25 cellular contexts compared by ENCODE assay signal in genomic region chr1:88982055-88982454, GRCh38. TPM values are rescaled to one million over a fixed set of nuclear protein-coding genes. Genes with fewer than 3 reads are reported as not detected.
DNase-seq lines count a peak whose midpoint lies in the region; ATAC-seq and TF ChIP-seq lines count a peak whose summit lies in the region.
"Had no signal": no experiment of that assay in that cellular context is flagged by ENCODE, and none has a peak within 500 bp of the region (broad histone marks: within the 10 kb centered on the region; RNA-seq: fewer than 3 reads in every experiment).

No MANE protein-coding gene starts in this region.

- H3K27ac Mint-ChIP-seq in activated CD4-positive, alpha-beta T cell treated with anti-CD3 and anti-CD28 coated beads for 36 hours: peak overlapping the region; percentile 93
- H3K27ac Mint-ChIP-seq in activated naive CD8-positive, alpha-beta T cell treated with anti-CD3 and anti-CD28 coated beads for 36 hours: peak overlapping the region; percentile 90
- H3K27ac Mint-ChIP-seq in stimulated activated naive B cell treated with anti-CD40 and anti-IgM and Interleukin-4, amounts not matched to agents 10 μg/mL and 1 μg/mL and 100 μg/mL, for 72 hours: no peak overlapping the region
- H3K27ac Mint-ChIP-seq: nephron, progenitor cell of endocrine pancreas had no signal

- no peak for TF ChIP-seq CTCF in IMR-90 (conservative IDR thresholded peaks at IDR 0.05; ENCODE audit: low read depth, low read length)
- no peak for TF ChIP-seq CTCF in BE2C (IDR thresholded peaks at IDR 0.05; ENCODE audit: low read depth, low read length)

- H3K9ac ChIP-seq in IMR-90 (ENCODE audit: low read depth, low read length): no peak overlapping the region
- H3K9ac ChIP-seq: BLaER1 had no signal

- no peak overlapping the region for H2AFZ ChIP-seq in IMR-90 (replicated peaks; ENCODE audit: low read length, poor library complexity)

- H2AK9ac ChIP-seq in IMR-90 (replicated peaks; ENCODE audit: low read depth, low read length, poor library complexity): no peak overlapping the region

- BruUV-seq in IMR-90 (replicated peaks; lab: Mats Ljungman, UMichigan): no TSS peak

- H3K23ac ChIP-seq in IMR-90 (ENCODE audit: low read depth, low read length): no peak overlapping the region

- no peak overlapping the region for H2BK15ac ChIP-seq in IMR-90 (ENCODE audit: low read depth, low read length)

- peak; percentile 28 for ATAC-seq in activated CD4-positive, alpha-beta T cell treated with anti-CD3 and anti-CD28 coated beads for 36 hours
- no peak for ATAC-seq in IMR-90 (ENCODE audit: low read depth)
- no peak for ATAC-seq in stimulated activated naive B cell treated with anti-CD40 and anti-IgM and Interleukin-4, amounts not matched to agents 10 μg/mL and 1 μg/mL and 100 μg/mL, for 72 hours (replicated peaks)

- H3K4me1 ChIP-seq in IMR-90 (ENCODE audit: control insufficient read depth, insufficient read depth, low read length) (peaks cover 13% of the 10 kb centered on the region), BE2C (no peaks in the 10 kb centered on the region; the same call in 1 of the 2 replicates)
- H3K4me1 ChIP-seq: colonic mucosa had no signal

- peaks cover 78% of the 10 kb centered on the region for H3K4me1 Mint-ChIP-seq in activated CD4-positive, alpha-beta T cell treated with anti-CD3 and anti-CD28 coated beads for 36 hours
- peaks cover 76% of the 10 kb centered on the region for H3K4me1 Mint-ChIP-seq in activated naive CD8-positive, alpha-beta T cell treated with anti-CD3 and anti-CD28 coated beads for 36 hours
- H3K4me1 Mint-ChIP-seq in stimulated activated naive B cell treated with anti-CD40 and anti-IgM and Interleukin-4, amounts not matched to agents 10 μg/mL and 1 μg/mL and 100 μg/mL, for 72 hours: peaks cover 35 to 63% of the 10 kb centered on the region in 2 donors

- H2BK5ac ChIP-seq in IMR-90 (ENCODE audit: low read depth, low read length, poor library complexity, severe bottlenecking): no peak overlapping the region

- H3K27me3 Mint-ChIP-seq in activated CD4-positive, alpha-beta T cell treated with anti-CD3 and anti-CD28 coated beads for 36 hours: no peaks in the 10 kb centered on the region
- no peaks in the 10 kb centered on the region for H3K27me3 Mint-ChIP-seq in activated naive CD8-positive, alpha-beta T cell treated with anti-CD3 and anti-CD28 coated beads for 36 hours
- no peaks in the 10 kb centered on the region for H3K27me3 Mint-ChIP-seq in stimulated activated naive B cell treated with anti-CD40 and anti-IgM and Interleukin-4, amounts not matched to agents 10 μg/mL and 1 μg/mL and 100 μg/mL, for 72 hours
- H3K27me3 Mint-ChIP-seq: progenitor cell of endocrine pancreas had no signal

- H3K4me3 Mint-ChIP-seq in activated CD4-positive, alpha-beta T cell treated with anti-CD3 and anti-CD28 coated beads for 36 hours: peak overlapping the region; percentile 11
- peak overlapping the region; percentile 35 for H3K4me3 Mint-ChIP-seq in activated naive CD8-positive, alpha-beta T cell treated with anti-CD3 and anti-CD28 coated beads for 36 hours
- H3K4me3 Mint-ChIP-seq in stimulated activated naive B cell treated with anti-CD40 and anti-IgM and Interleukin-4, amounts not matched to agents 10 μg/mL and 1 μg/mL and 100 μg/mL, for 72 hours: no peak overlapping the region
- H3K4me3 Mint-ChIP-seq: nephron had no signal

- TF ChIP-seq RAD21 in IMR-90 (IDR thresholded peaks at IDR 0.05; ENCODE audit: low read length): no peak

- no peak for DNase-seq in activated CD4-positive, alpha-beta T cell treated with anti-CD3 and anti-CD28 coated beads for 36 hours
- no peak for DNase-seq in activated CD4-positive, alpha-beta T cell treated with anti-CD3 and anti-CD28 coated beads for 48 hours
- peak; percentile 54 for DNase-seq in IMR-90
- DNase-seq in activated naive CD8-positive, alpha-beta T cell treated with anti-CD3 and anti-CD28 coated beads for 36 hours: no peak
- DNase-seq in kidney glomerular epithelial cell (lab: John Stamatoyannopoulos, UW): peak; percentile 10
- DNase-seq in BE2C: no peak
- no peak for DNase-seq in stimulated activated naive B cell treated with anti-CD40 and anti-IgM and Interleukin-4, amounts not matched to agents 10 μg/mL and 1 μg/mL and 100 μg/mL, for 72 hours
- DNase-seq in C1 segment of cervical spinal cord (lab: John Stamatoyannopoulos, UW): no peak
- DNase-seq: 8988T; activated CD8-positive, alpha-beta memory T cell treated with anti-CD3 and anti-CD28 coated beads for 24 hours; activated effector memory CD4-positive, alpha-beta T cell treated with anti-CD3 and anti-CD28 coated beads, Interleukin-2, amount 50 U/mL, for 16 hours; colonic mucosa; foreskin melanocyte; NCI-H1436; NCI-H69; SHP77 treated with DMSO at 0.1 percent for 48 hours; stimulated activated CD4-positive, alpha-beta T cell treated with anti-CD3 and anti-CD28 coated beads, Interleukin-4, amount 100 ng/mL, for 24 hours; uterus had no signal

- no peak overlapping the region for H3K18ac ChIP-seq in IMR-90 (ENCODE audit: low read depth, low read length)

- peaks cover 18 to 55% of the 10 kb centered on the region in 2 experiments for H3K79me1 ChIP-seq in IMR-90 (ENCODE audit: low read depth in 1 of 2, low read length in 2 of 2)

- no peaks in the 10 kb centered on the region for H3K27me3 ChIP-seq in IMR-90 (ENCODE audit: control insufficient read depth, insufficient read depth, low read length)
- no peaks in the 10 kb centered on the region for H3K27me3 ChIP-seq in BE2C
- H3K27me3 ChIP-seq: ascending aorta, BLaER1, colonic mucosa, uterus had no signal

- peak overlapping the region; percentile 22; the same call in 1 of the 2 replicates for H3K4me2 ChIP-seq in IMR-90 (ENCODE audit: low read depth, low read length)
- H3K4me2 ChIP-seq: BLaER1, smooth muscle cell had no signal

- no peak overlapping the region for H3K56ac ChIP-seq in IMR-90 (ENCODE audit: extremely low read depth, insufficient read depth, low read length)

- peaks cover 4% of the 10 kb centered on the region; the same call in 1 of the 2 replicates for H4K20me1 ChIP-seq in IMR-90 (ENCODE audit: insufficient read depth, low read length)

- H3K9me3 ChIP-seq in IMR-90 (ENCODE audit: control insufficient read depth, insufficient read depth, low read length): no peaks in the 10 kb centered on the region
- no peaks in the 10 kb centered on the region for H3K9me3 ChIP-seq in BE2C
- H3K9me3 ChIP-seq: ascending aorta, colonic mucosa, uterus had no signal

- intact Hi-C loops in activated CD4-positive, alpha-beta T cell treated with anti-CD3 and anti-CD28 coated beads for 36 hours (cut with DNase I, micrococcal nuclease): loop anchor here in 1 of 2 experiments (5.0 kb wide), 1 partner anchor 105 kb away; no protein-coding TSS in a partner anchor
- intact Hi-C loops in IMR-90 (cut with micrococcal nuclease): no loop called here

- H2BK20ac ChIP-seq in IMR-90 (ENCODE audit: low read depth, low read length): no peak overlapping the region

- no peak for TF ChIP-seq POLR2A in IMR-90 (IDR thresholded peaks at IDR 0.05; ENCODE audit: low read depth, low read length)

- peaks cover 9% of the 10 kb centered on the region; the same call in 1 of the 2 replicates for H3K9me1 ChIP-seq in IMR-90 (ENCODE audit: insufficient read depth, low read length)

- no peak overlapping the region for H4K91ac ChIP-seq in IMR-90 (ENCODE audit: insufficient read depth, low read depth, low read length)

- POLR2A ChIA-PET in activated CD4-positive, alpha-beta T cell treated with anti-CD3 and anti-CD28 coated beads for 36 hours (lab: Charles Lee): no interaction called here
- POLR2A ChIA-PET in IMR-90 (lab: Charles Lee; ENCODE audit: unreplicated experiment): interaction anchor here (0.9 kb wide), 1 partner anchor 475 kb away, joined by 4 read pairs; no protein-coding TSS in a partner anchor

- H3K36me3 ChIP-seq in IMR-90 (ENCODE audit: control insufficient read depth, insufficient read depth, low read length) (peaks cover 12% of the 10 kb centered on the region; the same call in 1 of the 2 replicates), BE2C (peaks cover 4% of the 10 kb centered on the region; the same call in 1 of the 2 replicates)
- H3K36me3 ChIP-seq: colonic mucosa, uterus had no signal

- H2BK120ac ChIP-seq in IMR-90 (ENCODE audit: low read depth, low read length): no peak overlapping the region

- CTCF ChIA-PET in activated CD4-positive, alpha-beta T cell treated with anti-CD3 and anti-CD28 coated beads for 36 hours (lab: Charles Lee): interaction anchor here (1.8 to 3.7 kb wide), 2 partner anchors 8 to 104 kb away, joined by 5 to 25 read pairs; no protein-coding TSS in a partner anchor
- CTCF ChIA-PET in IMR-90 (lab: Yijun Ruan, JAX): no interaction called here

- H3K27ac ChIP-seq in IMR-90 (ENCODE audit: insufficient read depth, low read length): no peak overlapping the region
- H3K27ac ChIP-seq: ascending aorta, BLaER1, colonic mucosa, uterus, VCaP had no signal

- H3K36me3 Mint-ChIP-seq in activated CD4-positive, alpha-beta T cell treated with anti-CD3 and anti-CD28 coated beads for 36 hours (ENCODE audit: low read depth): peaks cover 68% of the 10 kb centered on the region
- H3K36me3 Mint-ChIP-seq in activated naive CD8-positive, alpha-beta T cell treated with anti-CD3 and anti-CD28 coated beads for 36 hours: peaks cover 82% of the 10 kb centered on the region
- H3K36me3 Mint-ChIP-seq in stimulated activated naive B cell treated with anti-CD40 and anti-IgM and Interleukin-4, amounts not matched to agents 10 μg/mL and 1 μg/mL and 100 μg/mL, for 72 hours: peaks cover 34 to 43% of the 10 kb centered on the region in 2 donors

- H3K4me3 ChIP-seq in IMR-90 (ENCODE audit: insufficient read depth, low read depth, low read length) (no peak overlapping the region), BE2C (ENCODE audit: low read depth, low read length) (no peak overlapping the region)
- H3K4me3 ChIP-seq: ascending aorta, BLaER1, colonic mucosa, smooth muscle cell, uterus had no signal

- dilution Hi-C loops in IMR-90 (cut with HindIII; ENCODE audit: low sequenced_read_pairs, unreplicated experiment): no loop called here

- no peak overlapping the region for H2AK5ac ChIP-seq in IMR-90 (ENCODE audit: low read depth, low read length)

- H3K4ac ChIP-seq in IMR-90 (ENCODE audit: low read depth, low read length): no peak overlapping the region

- H3K9me3 Mint-ChIP-seq in activated CD4-positive, alpha-beta T cell treated with anti-CD3 and anti-CD28 coated beads for 36 hours (ENCODE audit: low read depth): no peaks in the 10 kb centered on the region
- peaks cover 9% of the 10 kb centered on the region for H3K9me3 Mint-ChIP-seq in activated naive CD8-positive, alpha-beta T cell treated with anti-CD3 and anti-CD28 coated beads for 36 hours
- H3K9me3 Mint-ChIP-seq in stimulated activated naive B cell treated with anti-CD40 and anti-IgM and Interleukin-4, amounts not matched to agents 10 μg/mL and 1 μg/mL and 100 μg/mL, for 72 hours: no peaks in the 10 kb centered on the region
- H3K9me3 Mint-ChIP-seq: nephron had no signal

- H4K5ac ChIP-seq in IMR-90 (ENCODE audit: low read depth, low read length): no peak overlapping the region

- in situ Hi-C loops in IMR-90 (cut with MboI; ENCODE audit: low sequenced_read_pairs): no loop called here

- H4K8ac ChIP-seq in IMR-90 (ENCODE audit: low read depth in 2 of 2, low read length in 2 of 2): no peak overlapping the region; a peak in 1 of 4 replicates

- H3K14ac ChIP-seq in IMR-90 (replicated peaks; ENCODE audit: low read depth, low read length): no peak overlapping the region

RNA-seq across cellular contexts. Expression of gene KYAT3, which starts 10.4 kb away (rescaled TPM):
- 10 to 100 TPM; 52.7 to 53.7 TPM for total RNA-seq in activated CD4-positive, alpha-beta T cell treated with anti-CD3 and anti-CD28 coated beads for 36 hours
- 20.4 and 34.2 TPM in 2 replicates for total RNA-seq in IMR-90 (2012; rRNA removed)
- 19.6 and 22.6 TPM in 2 replicates for polyA plus RNA-seq in IMR-90 (2012; rRNA removed)
- polyA plus RNA-seq in IMR-90 (2012; cell fraction: cytosol; rRNA removed): 2.9 and 3.7 TPM in 2 replicates
- polyA plus RNA-seq in IMR-90 (2012; cell fraction: nucleus; rRNA removed; ENCODE audit: low replicate concordance): 1.7 and 14.5 TPM in 2 replicates
- 10 to 100 TPM; 51.7 to 53.3 TPM for total RNA-seq in activated naive CD8-positive, alpha-beta T cell treated with anti-CD3 and anti-CD28 coated beads for 36 hours
- 12.3 TPM for polyA plus RNA-seq in BE2C (2012; ENCODE audit: insufficient read depth, insufficient read length, low read depth)

RNA-seq across cellular contexts. Expression of gene RBMXL1, which starts 10.4 kb away (rescaled TPM):
- total RNA-seq in activated CD4-positive, alpha-beta T cell treated with anti-CD3 and anti-CD28 coated beads for 36 hours: 10 to 100 TPM; 25.7 to 26.2 TPM
- total RNA-seq in IMR-90 (2012; rRNA removed): 8.1 and 10.8 TPM in 2 replicates
- polyA plus RNA-seq in IMR-90 (2012; rRNA removed): 2.8 and 3.5 TPM in 2 replicates
- 1.4 and 2.4 TPM in 2 replicates for polyA plus RNA-seq in IMR-90 (2012; cell fraction: cytosol; rRNA removed)
- 0.64 and 3.7 TPM in 2 replicates for polyA plus RNA-seq in IMR-90 (2012; cell fraction: nucleus; rRNA removed; ENCODE audit: low replicate concordance)
- 10 to 100 TPM; 25.7 to 25.8 TPM for total RNA-seq in activated naive CD8-positive, alpha-beta T cell treated with anti-CD3 and anti-CD28 coated beads for 36 hours
- 5.7 TPM for polyA plus RNA-seq in BE2C (2012; ENCODE audit: insufficient read depth, insufficient read length, low read depth)

RNA-seq across cellular contexts. Expression of gene GBP3, which starts 40.6 kb away (rescaled TPM):
- 1 to 10 TPM; 4.8 to 5.8 TPM for total RNA-seq in activated CD4-positive, alpha-beta T cell treated with anti-CD3 and anti-CD28 coated beads for 36 hours
- 42.5 and 50.0 TPM in 2 replicates for total RNA-seq in IMR-90 (2012; rRNA removed)
- polyA plus RNA-seq in IMR-90 (2012; rRNA removed): 20.5 and 21.9 TPM in 2 replicates
- 7.8 and 18.4 TPM in 2 replicates for polyA plus RNA-seq in IMR-90 (2012; cell fraction: cytosol; rRNA removed)
- polyA plus RNA-seq in IMR-90 (2012; cell fraction: nucleus; rRNA removed; ENCODE audit: low replicate concordance): 6.9 and 32.6 TPM in 2 replicates
- total RNA-seq in activated naive CD8-positive, alpha-beta T cell treated with anti-CD3 and anti-CD28 coated beads for 36 hours: 10 to 100 TPM in 1 of 2 experiments, 1 to 10 TPM in 1; 9.7 to 10.2 TPM
- polyA plus RNA-seq in BE2C (2012; ENCODE audit: insufficient read depth, insufficient read length, low read depth): not detected
- total RNA-seq: H1, progenitor cell of endocrine pancreas had no signal
- polyA plus RNA-seq: H1 had no signal

Comparison
In these comparisons a context has a peak if more than half of its experiments do, and no peak if none do; other contexts are left out.
1. DNase-seq: peak in IMR-90 (single experiment) and kidney glomerular epithelial cell (single experiment); none in activated CD4-positive, alpha-beta T cell treated with anti-CD3 and anti-CD28 coated beads for 36 hours (single experiment), activated CD4-positive, alpha-beta T cell treated with anti-CD3 and anti-CD28 coated beads for 48 hours (single experiment), activated naive CD8-positive, alpha-beta T cell treated with anti-CD3 and anti-CD28 coated beads for 36 hours (single experiment), BE2C (single experiment), stimulated activated naive B cell treated with anti-CD40 and anti-IgM and Interleukin-4, amounts not matched to agents 10 μg/mL and 1 μg/mL and 100 μg/mL, for 72 hours (single experiment) and C1 segment of cervical spinal cord (0 of 14).
2. H3K4me3 Mint-ChIP-seq: peak in activated CD4-positive, alpha-beta T cell treated with anti-CD3 and anti-CD28 coated beads for 36 hours (single experiment) and activated naive CD8-positive, alpha-beta T cell treated with anti-CD3 and anti-CD28 coated beads for 36 hours (single experiment); none in stimulated activated naive B cell treated with anti-CD40 and anti-IgM and Interleukin-4, amounts not matched to agents 10 μg/mL and 1 μg/mL and 100 μg/mL, for 72 hours (0 of 2).